Comparison of ENCODE assay signal across 10 cellular contexts in the genomic region with DNA sequence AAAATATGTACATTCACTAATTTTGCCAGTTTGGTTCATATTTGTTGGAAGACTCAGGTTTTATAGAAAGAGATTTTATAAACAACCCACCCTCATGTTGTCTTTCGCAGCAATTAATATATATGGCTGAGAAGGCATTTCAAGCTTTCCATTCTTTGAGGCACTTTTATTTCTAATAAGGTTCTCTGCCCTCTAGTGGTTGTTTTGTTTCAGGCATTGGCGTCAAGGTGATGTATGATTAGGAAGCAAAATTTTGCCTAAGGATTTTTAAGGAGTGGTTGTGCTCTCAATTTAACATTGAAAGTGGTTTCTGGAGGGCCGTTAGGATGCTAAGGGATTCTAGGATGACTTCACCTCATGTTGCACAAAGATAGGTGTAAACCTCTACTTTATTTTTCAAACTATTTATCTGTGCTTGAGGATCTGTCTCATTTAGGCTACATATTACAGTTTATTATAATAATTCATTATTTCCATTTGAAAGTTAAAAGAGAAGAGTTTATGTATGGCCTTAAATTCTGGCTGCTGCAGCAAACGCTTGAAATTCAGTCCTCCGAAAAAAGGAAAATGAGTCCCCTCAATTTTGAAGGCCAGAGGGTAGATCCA. TPM values are rescaled to one million over a fixed set of nuclear protein-coding genes. Genes with fewer than 3 reads are reported as not detected.
DNase-seq lines count a peak whose midpoint lies in the region; ATAC-seq and TF ChIP-seq lines count a peak whose summit lies in the region.
"Had no signal": no experiment of that assay in that cellular context is flagged by ENCODE, and none has a peak within 500 bp of the region (broad histone marks: within the 10 kb centered on the region; RNA-seq: fewer than 3 reads in every experiment).

No MANE protein-coding gene starts in this region.

- H3K27me3 Mint-ChIP-seq in naive thymus-derived CD4-positive, alpha-beta T cell = peaks cover 0 to 14% (median 3%) of the 10 kb centered on the region in 5 donors

- H3K4me2 ChIP-seq in DND-41 (ENCODE audit: insufficient read depth, low read length) = no peak overlapping the region

- TF ChIP-seq CTCF in DND-41 (IDR thresholded peaks at IDR 0.05; ENCODE audit: borderline replicate concordance, extremely low read depth, low read length, poor library complexity, severe bottlenecking) = peak; percentile 73
- peak; percentile 16 to 48 (median 42) for TF ChIP-seq CTCF in breast epithelium (IDR thresholded peaks at IDR 0.05)

- no peak overlapping the region for H3K4me3 Mint-ChIP-seq in naive thymus-derived CD4-positive, alpha-beta T cell
- H3K4me3 Mint-ChIP-seq: naive B cell had no signal

- H3K4me1 ChIP-seq in DND-41 (ENCODE audit: insufficient read depth, low read length) = no peaks in the 10 kb centered on the region
- no peaks in the 10 kb centered on the region for H3K4me1 ChIP-seq in breast epithelium
- H3K4me1 ChIP-seq in naive thymus-derived CD4-positive, alpha-beta T cell (ENCODE audit: control insufficient read depth in 2 of 2, insufficient read depth in 2 of 2, low read length in 2 of 2) = no peaks in the 10 kb centered on the region
- H3K4me1 ChIP-seq: SJCRH30 had no signal

- H3K36me3 ChIP-seq in DND-41 (ENCODE audit: insufficient read depth, low read length) (no peaks in the 10 kb centered on the region), breast epithelium (no peaks in the 10 kb centered on the region)
- H3K36me3 ChIP-seq in naive thymus-derived CD4-positive, alpha-beta T cell (ENCODE audit: control insufficient read depth in 2 of 3, insufficient read depth in 3 of 3, low read length in 3 of 3) = no peaks in the 10 kb centered on the region
- H3K36me3 ChIP-seq: SJCRH30 had no signal

- intact Hi-C loops in breast epithelium (cut with DNase I; ENCODE audit: low total_unique reads) = no loop called here
- intact Hi-C loops in posterior vena cava (cut with DNase I) = loop anchor here in 1 of 2 donors (10.0 kb wide), 1 partner anchor 934 kb away; no protein-coding TSS in a partner anchor
- intact Hi-C loops in naive thymus-derived CD4-positive, alpha-beta T cell (cut with micrococcal nuclease) = loop anchor here in 1 of 2 donors (2.0 kb wide), 1 partner anchor 938 kb away; no protein-coding TSS in a partner anchor

- DNase-seq in DND-41 (no peak), HEK293T (ENCODE audit: extremely low spot score) (peak; percentile 15), NCI-H460 (ENCODE audit: extremely low read depth, low read depth) (peak; percentile 12), breast epithelium (ENCODE audit: low spot score in 2 of 2) (no peak), medulla oblongata (ENCODE audit: extremely low spot score) (peak; percentile 78), posterior vena cava (ENCODE audit: low spot score) (no peak), T-helper 1 cell (no peak)
- no peak for DNase-seq in naive thymus-derived CD4-positive, alpha-beta T cell
- DNase-seq: naive B cell had no signal

- ATAC-seq in DND-41 (ENCODE audit: insufficient read depth, low read depth) = no peak
- no peak for ATAC-seq in naive thymus-derived CD4-positive, alpha-beta T cell

- no peaks in the 10 kb centered on the region for H3K36me3 Mint-ChIP-seq in naive thymus-derived CD4-positive, alpha-beta T cell
- H3K36me3 Mint-ChIP-seq: naive B cell had no signal

- H3K27ac ChIP-seq in DND-41 (ENCODE audit: low read length) = no peak overlapping the region
- no peak overlapping the region for H3K27ac ChIP-seq in breast epithelium
- H3K27ac ChIP-seq in naive thymus-derived CD4-positive, alpha-beta T cell (ENCODE audit: low read depth, low read length) = no peak overlapping the region
- H3K27ac ChIP-seq: SJCRH30 had no signal

- no peak overlapping the region for H3K4me3 ChIP-seq in DND-41 (ENCODE audit: low read depth in 1 of 2, low read length in 2 of 2)
- no peak overlapping the region for H3K4me3 ChIP-seq in breast epithelium
- no peak overlapping the region for H3K4me3 ChIP-seq in naive thymus-derived CD4-positive, alpha-beta T cell (ENCODE audit: low read length)
- H3K4me3 ChIP-seq: SJCRH30 had no signal

- TF ChIP-seq POLR2A in breast epithelium (IDR thresholded peaks at IDR 0.05) = no peak

- no peak overlapping the region for H2AFZ ChIP-seq in DND-41 (ENCODE audit: low read depth, low read length)

- H3K9me3 Mint-ChIP-seq in naive thymus-derived CD4-positive, alpha-beta T cell = peaks cover 0 to 10% (median 2%) of the 10 kb centered on the region in 11 donors

- H3K4me1 Mint-ChIP-seq in naive thymus-derived CD4-positive, alpha-beta T cell = no peaks in the 10 kb centered on the region
- H3K4me1 Mint-ChIP-seq: naive B cell had no signal

- H3K27ac Mint-ChIP-seq in naive thymus-derived CD4-positive, alpha-beta T cell = no peak overlapping the region
- H3K27ac Mint-ChIP-seq: naive B cell had no signal

- POLR2A ChIA-PET in HEK293T (lab: Yijun Ruan, JAX) = no interaction called here
- POLR2A ChIA-PET in naive thymus-derived CD4-positive, alpha-beta T cell (lab: Charles Lee) = no interaction called here

- no peak overlapping the region for H3K9ac ChIP-seq in DND-41 (ENCODE audit: low read depth, low read length)

- H3K9me3 ChIP-seq in DND-41 (ENCODE audit: insufficient read depth, low read length, severe bottlenecking) (no peaks in the 10 kb centered on the region), breast epithelium (no peaks in the 10 kb centered on the region)
- H3K9me3 ChIP-seq in naive thymus-derived CD4-positive, alpha-beta T cell (ENCODE audit: control insufficient read depth in 2 of 3, low read length in 3 of 3) = no peaks in the 10 kb centered on the region
- H3K9me3 ChIP-seq: SJCRH30 had no signal

- CTCF ChIA-PET in HEK293T (lab: Yijun Ruan, JAX) = interaction anchor here (0.7 to 1.1 kb wide), 4 partner anchors 9 to 958 kb away, joined by 3 to 7 read pairs (median 4); no protein-coding TSS in a partner anchor
- CTCF ChIA-PET in naive thymus-derived CD4-positive, alpha-beta T cell (lab: Charles Lee) = interaction anchor here (0.8 kb wide), 1 partner anchor 8 kb away, joined by 3 read pairs; no protein-coding TSS in a partner anchor

- H3K27me3 ChIP-seq in DND-41 (ENCODE audit: insufficient read depth, low read length, poor library complexity) = no peaks in the 10 kb centered on the region
- H3K27me3 ChIP-seq in breast epithelium = no peaks in the 10 kb centered on the region
- H3K27me3 ChIP-seq in naive thymus-derived CD4-positive, alpha-beta T cell (ENCODE audit: control insufficient read depth in 2 of 2, insufficient read depth in 2 of 2, low read length in 2 of 2) = no peaks in the 10 kb centered on the region

- no peaks in the 10 kb centered on the region for H3K79me2 ChIP-seq in DND-41 (ENCODE audit: insufficient read depth, low read length)

- H4K20me1 ChIP-seq in DND-41 (ENCODE audit: insufficient read depth, low read length) = no peaks in the 10 kb centered on the region

TF ChIP-seq in HEK293T, 16 proteins besides CTCF, POLR2A, EP300 and RAD21:
- TF ChIP-seq BHLHE40 (IDR thresholded peaks at IDR 0.05; ENCODE audit: borderline replicate concordance) (no peak), LEF1 (IDR thresholded peaks at IDR 0.05; ENCODE audit: borderline replicate concordance) (no peak), FOXK2 (IDR thresholded peaks at IDR 0.05) (no peak), SP1 (IDR thresholded peaks at IDR 0.05) (no peak), FOXM1 (IDR thresholded peaks at IDR 0.05; ENCODE audit: borderline replicate concordance) (no peak), L3MBTL2 (conservative IDR thresholded peaks at IDR 0.05) (no peak), ZNF384 (IDR thresholded peaks at IDR 0.05) (no peak), HDGF (IDR thresholded peaks at IDR 0.05; ENCODE audit: borderline replicate concordance) (no peak)

RNA-seq across cellular contexts. Expression of a gene that starts 35.9 kb away (rescaled TPM):
- total RNA-seq in NCI-H460 (2014; rRNA removed; shearing (Covaris generic)) = not detected in 2 replicates
- not detected in 2 replicates for polyA plus RNA-seq in NCI-H460 (2014; cell fraction: nucleus; rRNA removed)
- total RNA-seq in breast epithelium (1 to 10 TPM in 2 of 3 donors, under 1 TPM in 1; 0.64 to 2.0 (median 1.9) TPM), posterior vena cava (1 to 10 TPM in 1 of 2 donors, under 1 TPM in 1; 0.95 to 1.1 TPM)
- not detected for total RNA-seq in naive thymus-derived CD4-positive, alpha-beta T cell
- not detected for polyA plus RNA-seq in naive thymus-derived CD4-positive, alpha-beta T cell
- total RNA-seq: SJCRH30 had no signal

Comparison
In these comparisons a context has a peak if more than half of its experiments do, and no peak if none do; other contexts are left out.
1. DNase-seq: peak in HEK293T (single experiment), NCI-H460 (single experiment) and medulla oblongata (single experiment); none in DND-41 (single experiment), breast epithelium (0 of 2), posterior vena cava (single experiment), naive thymus-derived CD4-positive, alpha-beta T cell (0 of 9) and T-helper 1 cell (0 of 5).